16 cellular contexts compared by ENCODE assay signal in genomic region chr19:17353386-17353785, GRCh38. TPM values are rescaled to one million over a fixed set of nuclear protein-coding genes. Genes with fewer than 3 reads are reported as not detected.
A peak's percentile ranks its signal among the peaks of the same experiment; 100 is the strongest.
DNase-seq lines count a peak whose midpoint lies in the region; ATAC-seq and TF ChIP-seq lines count a peak whose summit lies in the region.
"Had no signal": no experiment of that assay in that cellular context is flagged by ENCODE, and none has a peak within 500 bp of the region (broad histone marks: within the 10 kb centered on the region; RNA-seq: fewer than 3 reads in every experiment).

No MANE protein-coding gene starts in this region.

- DNase-seq in Panc1 (ENCODE audit: low read depth, low spot score) (no peak), mesendoderm (no peak), Kasumi-1 (lab: John Stamatoyannopoulos, UW) (no peak), SIG-M5 (lab: John Stamatoyannopoulos, UW) (no peak)
- DNase-seq in stimulated activated effector memory CD8-positive, alpha-beta T cell treated with anti-CD3 and anti-CD28 coated beads, Interleukin-12 subunit alpha, Interleukin-12 subunit beta, amount 100 ng/mL, for 72 hours (ENCODE audit: low spot score in 2 of 2): no peak
- DNase-seq in activated CD4-positive, alpha-beta T cell treated with anti-CD3 and anti-CD28 coated beads for 4 hours: no peak
- DNase-seq: ACHN; DMS79 treated with DMSO at 0.1 percent for 48 hours; NCI-H1694 treated with DMSO at 0.1 percent for 48 hours; NCI-H510A; NCI-H748 treated with DMSO at 0.1 percent for 48 hours; NK-92 treated with Interleukin-12 subunit alpha and Interleukin-12 subunit beta, amount 100 ng/mL, for 24 hours; Right ventricle myocardium superior had no signal

- 0 out of 2 replicates have a peak, but pooled peaks have one; percentile 9 for ATAC-seq in Panc1
- no peak for ATAC-seq in stimulated activated effector memory CD8-positive, alpha-beta T cell treated with anti-CD3 and anti-CD28 coated beads, Interleukin-12 subunit alpha, Interleukin-12 subunit beta, amount 100 ng/mL, for 72 hours

- POLR2A ChIA-PET in Panc1 (lab: Charles Lee): no interaction called here

- H3K9me3 Mint-ChIP-seq in stimulated activated effector memory CD8-positive, alpha-beta T cell treated with anti-CD3 and anti-CD28 coated beads, Interleukin-12 subunit alpha, Interleukin-12 subunit beta, amount 100 ng/mL, for 72 hours: no peaks in the 10 kb centered on the region

- H2AK5ac ChIP-seq in mesendoderm (ENCODE audit: low read length): no peak overlapping the region

- intact Hi-C loops in Panc1 (cut with micrococcal nuclease; ENCODE audit: unreplicated experiment): no loop called here

- H3K79me1 ChIP-seq in mesendoderm (ENCODE audit: low read length): no peaks in the 10 kb centered on the region

- no peak overlapping the region for H3K4me3 Mint-ChIP-seq in stimulated activated effector memory CD8-positive, alpha-beta T cell treated with anti-CD3 and anti-CD28 coated beads, Interleukin-12 subunit alpha, Interleukin-12 subunit beta, amount 100 ng/mL, for 72 hours

- H3K36me3 Mint-ChIP-seq in stimulated activated effector memory CD8-positive, alpha-beta T cell treated with anti-CD3 and anti-CD28 coated beads, Interleukin-12 subunit alpha, Interleukin-12 subunit beta, amount 100 ng/mL, for 72 hours: no peaks in the 10 kb centered on the region

- no peak overlapping the region for H2BK5ac ChIP-seq in mesendoderm (ENCODE audit: low read length)

- no peaks in the 10 kb centered on the region for H3K9me3 ChIP-seq in BLaER1 treated with 17β-estradiol and CSF1 and Interleukin-3, amounts not matched to agents 10 nM and 100 nM (replicated peaks in 1 of 11)
- no peaks in the 10 kb centered on the region for H3K9me3 ChIP-seq in Panc1 (ENCODE audit: control insufficient read depth, insufficient read depth, low read depth, low read length)

- no peak for TF ChIP-seq CTCF in Panc1 (IDR thresholded peaks at IDR 0.05)

- no peak overlapping the region for H3K4ac ChIP-seq in mesendoderm (ENCODE audit: low read depth, low read length)

- H3K36me3 ChIP-seq in BLaER1 treated with 17β-estradiol and CSF1 and Interleukin-3, amounts not matched to agents 10 nM and 100 nM: no peaks in the 10 kb centered on the region
- H3K36me3 ChIP-seq in Panc1 (ENCODE audit: control insufficient read depth, insufficient read depth, low read length) (no peaks in the 10 kb centered on the region), mesendoderm (ENCODE audit: control insufficient read depth, insufficient read depth, low read length) (no peaks in the 10 kb centered on the region)

- H3K79me2 ChIP-seq in mesendoderm (ENCODE audit: control insufficient read depth, insufficient read depth, low read length): no peaks in the 10 kb centered on the region

- no peak overlapping the region for H3K18ac ChIP-seq in mesendoderm (ENCODE audit: low read length)

- no peak overlapping the region for H3K23ac ChIP-seq in mesendoderm (ENCODE audit: low read length)

- H3K56ac ChIP-seq in mesendoderm (ENCODE audit: low read length): peak overlapping the region; percentile 25

- no TSS peak for BruUV-seq in Panc1 (replicated peaks; lab: Mats Ljungman, UMichigan)

- no peak overlapping the region for H2BK120ac ChIP-seq in mesendoderm (ENCODE audit: low read depth, low read length)

- peak overlapping the region in 9 of 11 experiments; percentile 31 to 68 (median 56); a peak in 16 of 22 replicates for H3K27ac ChIP-seq in BLaER1 treated with 17β-estradiol and CSF1 and Interleukin-3, amounts not matched to agents 10 nM and 100 nM
- H3K27ac ChIP-seq in Panc1 (ENCODE audit: low read length) (no peak overlapping the region), mesendoderm (ENCODE audit: low read depth, low read length) (no peak overlapping the region)
- H3K27ac ChIP-seq: SK-N-MC had no signal

- peak overlapping the region; percentile 45 to 85 (median 68) for H3K4me2 ChIP-seq in BLaER1 treated with 17β-estradiol and CSF1 and Interleukin-3, amounts not matched to agents 10 nM and 100 nM
- H3K4me2 ChIP-seq in mesendoderm (ENCODE audit: low read length): no peak overlapping the region

- in situ Hi-C loops in Panc1 (cut with HindIII; ENCODE audit: low pct_unique_long_range_greater_than_20kb, low sequenced_read_pairs): no loop called here

- peaks cover 14% of the 10 kb centered on the region for H3K4me1 Mint-ChIP-seq in stimulated activated effector memory CD8-positive, alpha-beta T cell treated with anti-CD3 and anti-CD28 coated beads, Interleukin-12 subunit alpha, Interleukin-12 subunit beta, amount 100 ng/mL, for 72 hours

- CTCF ChIA-PET in Panc1 (lab: Charles Lee): no interaction called here

- no peaks in the 10 kb centered on the region for H4K20me1 ChIP-seq in BLaER1 treated with 17β-estradiol and CSF1 and Interleukin-3, amounts not matched to agents 10 nM and 100 nM

- H3K9ac ChIP-seq in BLaER1 treated with 17β-estradiol and CSF1 and Interleukin-3, amounts not matched to agents 10 nM and 100 nM: peak overlapping the region in 5 of 11 experiments; percentile 8 to 44 (median 44); a peak in 7 of 22 replicates
- no peak overlapping the region for H3K9ac ChIP-seq in mesendoderm (ENCODE audit: low read length)

- no peak overlapping the region for H4K8ac ChIP-seq in mesendoderm (ENCODE audit: low read depth, low read length)

- no peak overlapping the region for H3K4me3 ChIP-seq in BLaER1 treated with 17β-estradiol and CSF1 and Interleukin-3, amounts not matched to agents 10 nM and 100 nM
- H3K4me3 ChIP-seq in Panc1 (ENCODE audit: low read depth in 2 of 2, low read length in 2 of 2) (no peak overlapping the region), mesendoderm (ENCODE audit: low read length) (no peak overlapping the region)
- H3K4me3 ChIP-seq: SK-N-MC had no signal

- no peak overlapping the region for H4K5ac ChIP-seq in mesendoderm (ENCODE audit: low read length)

- H3K27ac Mint-ChIP-seq in stimulated activated effector memory CD8-positive, alpha-beta T cell treated with anti-CD3 and anti-CD28 coated beads, Interleukin-12 subunit alpha, Interleukin-12 subunit beta, amount 100 ng/mL, for 72 hours: peak overlapping the region; percentile 38

- no CpG with 5 or more reads among the region's 8 CpGs for WGBS in mesendoderm (ENCODE audit: extremely low coverage, insufficient coverage, low lambda C conversion rate)

- H3K4me1 ChIP-seq in BLaER1 treated with 17β-estradiol and CSF1 and Interleukin-3, amounts not matched to agents 10 nM and 100 nM: peaks cover 47 to 79% (median 55%) of the 10 kb centered on the region in 10 experiments
- H3K4me1 ChIP-seq in Panc1 (ENCODE audit: control insufficient read depth, insufficient read depth, low read length) (no peaks in the 10 kb centered on the region), mesendoderm (ENCODE audit: control insufficient read depth, low read depth, low read length) (no peaks in the 10 kb centered on the region)

- H3K27me3 ChIP-seq in BLaER1 treated with 17β-estradiol and CSF1 and Interleukin-3, amounts not matched to agents 10 nM and 100 nM: no peaks in the 10 kb centered on the region
- no peaks in the 10 kb centered on the region for H3K27me3 ChIP-seq in Panc1 (ENCODE audit: control insufficient read depth, insufficient read depth, low read length)
- no peaks in the 10 kb centered on the region for H3K27me3 ChIP-seq in mesendoderm (ENCODE audit: insufficient read depth, low read length, poor library complexity)

- no peak overlapping the region for H2BK15ac ChIP-seq in mesendoderm (replicated peaks; ENCODE audit: low read depth)

RNA-seq across cellular contexts. Expression of gene GTPBP3, which starts 16.0 kb away (rescaled TPM):
- 35.3 TPM for total RNA-seq in Panc1 (2021; ENCODE audit: unreplicated experiment)
- polyA plus RNA-seq in Panc1 (2012; ENCODE audit: insufficient read length): 33.2 TPM
- 25.9 TPM for polyA plus RNA-seq in mesendoderm (2013, experiment 1 of 2)
- polyA plus RNA-seq in mesendoderm (2013, experiment 2 of 2): 26.0 TPM

RNA-seq across cellular contexts. Expression of gene ANO8, which starts 18.7 kb away (rescaled TPM):
- 13.5 TPM for total RNA-seq in Panc1 (2021; ENCODE audit: unreplicated experiment)
- polyA plus RNA-seq in Panc1 (2012; ENCODE audit: insufficient read length): 15.2 TPM
- polyA plus RNA-seq in mesendoderm (2013, experiment 1 of 2): 4.2 TPM
- polyA plus RNA-seq in mesendoderm (2013, experiment 2 of 2): 4.3 TPM

RNA-seq across cellular contexts. Expression of gene PLVAP, which starts 23.8 kb away (rescaled TPM):
- total RNA-seq in Panc1 (2021; ENCODE audit: unreplicated experiment): 0.08 TPM
- not detected for polyA plus RNA-seq in Panc1 (2012; ENCODE audit: insufficient read length)
- polyA plus RNA-seq in mesendoderm (2013, experiment 1 of 2): 0.06 TPM
- polyA plus RNA-seq in mesendoderm (2013, experiment 2 of 2): 0.08 TPM
- total RNA-seq: HT1080 had no signal

RNA-seq across cellular contexts. Expression of gene CCDC194, which starts 40.6 kb away (rescaled TPM):
- 0.51 TPM for total RNA-seq in Panc1 (2021; ENCODE audit: unreplicated experiment)
- not detected for polyA plus RNA-seq in Panc1 (2012; ENCODE audit: insufficient read length)
- not detected for polyA plus RNA-seq in mesendoderm (2013, experiment 1 of 2)
- polyA plus RNA-seq in mesendoderm (2013, experiment 2 of 2): not detected
- total RNA-seq: HT1080, Right ventricle myocardium superior had no signal

RNA-seq across cellular contexts. Expression of gene DDA1, which starts 44.0 kb away (rescaled TPM):
- total RNA-seq in Panc1 (2021; ENCODE audit: unreplicated experiment): 56.0 TPM
- polyA plus RNA-seq in Panc1 (2012; ENCODE audit: insufficient read length): 84.8 TPM
- 87.4 TPM for polyA plus RNA-seq in mesendoderm (2013, experiment 1 of 2)
- 85.3 TPM for polyA plus RNA-seq in mesendoderm (2013, experiment 2 of 2)

Comparison
In these comparisons a context has a peak if more than half of its experiments do, and no peak if none do; other contexts are left out.
1. H3K27ac ChIP-seq: peak in BLaER1 treated with 17β-estradiol and CSF1 and Interleukin-3, amounts not matched to agents 10 nM and 100 nM (9 of 11); none in Panc1 (single experiment) and mesendoderm (single experiment).